15 cellular contexts compared by ENCODE assay signal in genomic region chr6:29924287-29924686, GRCh38.
"Had no signal": no experiment of that assay in that cellular context is flagged by ENCODE, and none has a peak within 500 bp of the region (broad histone marks: within the 10 kb centered on the region; RNA-seq: fewer than 3 reads in every experiment).

No MANE protein-coding gene starts in this region.

- H3K36me3 Mint-ChIP-seq: activated naive CD8-positive, alpha-beta T cell treated with anti-CD3 and anti-CD28 coated beads for 36 hours; brain; type B pancreatic cell; WTC11 had no signal

- H3K9me3 Mint-ChIP-seq: activated naive CD8-positive, alpha-beta T cell treated with anti-CD3 and anti-CD28 coated beads for 36 hours; type B pancreatic cell had no signal

- H3K4me1 Mint-ChIP-seq: brain, nephron progenitor cell had no signal

- ATAC-seq: activated CD8-positive, alpha-beta T cell treated with anti-CD3 and anti-CD28 coated beads, Interleukin-2, amount 10 ng/mL, durations not matched to agents 7 days and 5 days; right cardiac atrium; WTC11 had no signal

- H3K4me3 Mint-ChIP-seq: brain, nephron progenitor cell, type B pancreatic cell, WTC11 had no signal

- H3K4me3 ChIP-seq: skin epidermis had no signal

- DNase-seq: activated CD8-positive, alpha-beta memory T cell treated with anti-CD3 and anti-CD28 coated beads, Interleukin-2, amount 50 U/mL, for 4 hours; activated gamma-delta T cell; activated naive CD8-positive, alpha-beta T cell treated with anti-CD3 and anti-CD28 coated beads for 36 hours; cerebellar nuclear complex; effector CD8-positive, alpha-beta T cell; foreskin melanocyte; nephron progenitor cell; right cardiac atrium; substantia nigra had no signal

- H3K27ac Mint-ChIP-seq: activated naive CD8-positive, alpha-beta T cell treated with anti-CD3 and anti-CD28 coated beads for 36 hours; brain; progenitor cell of endocrine pancreas; type B pancreatic cell; WTC11 had no signal

- H3K27me3 Mint-ChIP-seq: activated naive CD8-positive, alpha-beta T cell treated with anti-CD3 and anti-CD28 coated beads for 36 hours had no signal
